Comparison of ENCODE assay signal across 26 cellular contexts in the genomic region with DNA sequence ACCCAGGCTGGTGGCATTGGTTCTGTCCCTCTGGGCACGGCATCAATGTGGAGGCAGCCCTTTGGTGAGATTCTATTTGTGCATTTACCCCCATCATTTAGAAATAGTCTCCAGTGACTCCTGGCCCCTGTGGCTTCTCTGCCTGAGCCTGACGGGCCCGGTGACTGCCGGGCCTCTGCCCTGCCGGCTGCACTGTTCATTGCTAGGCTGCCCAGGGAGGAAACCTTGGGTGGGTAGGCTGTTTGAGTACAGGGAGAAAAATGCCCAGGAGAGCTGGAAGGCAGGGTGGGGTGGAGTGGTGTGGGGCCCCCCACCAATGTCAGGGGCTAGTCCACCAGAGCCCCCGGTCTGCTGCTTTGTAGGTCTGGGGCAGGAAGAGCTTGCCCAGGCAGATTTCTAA. TPM values are rescaled to one million over a fixed set of nuclear protein-coding genes. Genes with fewer than 3 reads are reported as not detected.
DNase-seq lines count a peak whose midpoint lies in the region; ATAC-seq, FAIRE-seq and TF ChIP-seq lines count a peak whose summit lies in the region.
"Had no signal": no experiment of that assay in that cellular context is flagged by ENCODE, and none has a peak within 500 bp of the region (broad histone marks: within the 10 kb centered on the region; RNA-seq: fewer than 3 reads in every experiment).

No MANE protein-coding gene starts in this region.

- TF ChIP-seq CTCF in left ventricle myocardium inferior (IDR thresholded peaks at IDR 0.05; ENCODE audit: borderline replicate concordance) (no peak), RWPE1 (conservative IDR thresholded peaks at IDR 0.05; ENCODE audit: low read depth) (no peak), neural progenitor cell (IDR thresholded peaks at IDR 0.05) (no peak)

- H3K4me3 ChIP-seq in left ventricle myocardium inferior (no peak overlapping the region), neural progenitor cell (no peak overlapping the region)
- H3K4me3 ChIP-seq in CD4-positive, alpha-beta memory T cell (ENCODE audit: low read length in 2 of 2), result no peak overlapping the region
- H3K4me3 ChIP-seq: A549; BLaER1 treated with 17β-estradiol and CSF1 and Interleukin-3, amounts not matched to agents 10 nM and 100 nM had no signal

- peaks cover 4% of the 10 kb centered on the region for H3K27me3 Mint-ChIP-seq in neural progenitor cell (ENCODE audit: insufficient read depth, low read depth)
- H3K27me3 Mint-ChIP-seq in stimulated activated naive B cell treated with anti-CD40 and anti-IgM and Interleukin-4, amounts not matched to agents 10 μg/mL and 1 μg/mL and 100 μg/mL, for 72 hours, result no peaks in the 10 kb centered on the region
- no peaks in the 10 kb centered on the region for H3K27me3 Mint-ChIP-seq in CD4-positive, alpha-beta memory T cell
- H3K27me3 Mint-ChIP-seq: CD4-positive, alpha-beta T cell had no signal

- peaks cover 3% of the 10 kb centered on the region for H3F3A ChIP-seq in neural progenitor cell (ENCODE audit: low read depth)

- peaks cover 32% of the 10 kb centered on the region for H3K4me1 Mint-ChIP-seq in neural progenitor cell
- peaks cover 25 to 37% of the 10 kb centered on the region in 2 donors for H3K4me1 Mint-ChIP-seq in stimulated activated naive B cell treated with anti-CD40 and anti-IgM and Interleukin-4, amounts not matched to agents 10 μg/mL and 1 μg/mL and 100 μg/mL, for 72 hours
- H3K4me1 Mint-ChIP-seq in CD4-positive, alpha-beta memory T cell, result peaks cover 0 to 3% (median 0%) of the 10 kb centered on the region in 4 donors

- H3K27me3 ChIP-seq in left ventricle myocardium inferior (ENCODE audit: low read depth) (no peaks in the 10 kb centered on the region), neural progenitor cell (no peaks in the 10 kb centered on the region)
- H3K27me3 ChIP-seq in CD4-positive, alpha-beta memory T cell (ENCODE audit: insufficient read depth, low read length), result no peaks in the 10 kb centered on the region
- H3K27me3 ChIP-seq: BE2C had no signal

- H3K27ac ChIP-seq in left ventricle myocardium inferior (replicated peaks) (no peak overlapping the region), RWPE1 (0 out of 2 replicates have a peak overlapping the region, but pooled peaks have one; percentile 8), neural progenitor cell (no peak overlapping the region)
- H3K27ac ChIP-seq in CD4-positive, alpha-beta memory T cell (ENCODE audit: low read depth, low read length), result no peak overlapping the region
- H3K27ac ChIP-seq: A549; BLaER1 treated with 17β-estradiol and CSF1 and Interleukin-3, amounts not matched to agents 10 nM and 100 nM had no signal

- peak overlapping the region; percentile 38 for H3K27ac Mint-ChIP-seq in neural progenitor cell
- H3K27ac Mint-ChIP-seq in stimulated activated naive B cell treated with anti-CD40 and anti-IgM and Interleukin-4, amounts not matched to agents 10 μg/mL and 1 μg/mL and 100 μg/mL, for 72 hours, result peak overlapping the region; percentile 37
- H3K27ac Mint-ChIP-seq in CD4-positive, alpha-beta memory T cell, result no peak overlapping the region
- H3K27ac Mint-ChIP-seq: CD14-positive monocyte; CD4-positive, alpha-beta T cell had no signal

- FAIRE-seq in HTR-8/SVneo (lab: Jason Lieb, UNC), result no peak
- FAIRE-seq: A549, D721Med, GM12891, GM18507, H1 had no signal

- H4K20me1 ChIP-seq in neural progenitor cell (ENCODE audit: low read depth), result no peaks in the 10 kb centered on the region

- DNase-seq in Right ventricle myocardium inferior (ENCODE audit: missing footprints), result peak; percentile 14
- no peak for DNase-seq in left ventricle myocardium inferior
- no peak for DNase-seq in RWPE1 (ENCODE audit: low spot score)
- DNase-seq in neural progenitor cell (ENCODE audit: low spot score), result no peak
- DNase-seq in stimulated activated naive B cell treated with anti-CD40 and anti-IgM and Interleukin-4, amounts not matched to agents 10 μg/mL and 1 μg/mL and 100 μg/mL, for 72 hours, result no peak
- no peak for DNase-seq in HTR-8/SVneo (ENCODE audit: insufficient read length, low spot score)
- DNase-seq in HUDEP-2 (lab: John Stamatoyannopoulos, UW; ENCODE audit: unreplicated experiment in 76 of 76), result no peak
- DNase-seq in CD4-positive, alpha-beta memory T cell, result no peak
- DNase-seq: 8988T; ACHN; AML-193; BE2C; Caco-2; CD4-positive, alpha-beta T cell; DMS 273 treated with DMSO at 0.1 percent for 48 hours; DMS79; GF-D8; H7 had no signal

- POLR2A ChIA-PET in RWPE1 (lab: Yijun Ruan, JAX; ENCODE audit: low non-redundant PET), result no interaction called here
- POLR2A ChIA-PET in CD4-positive, alpha-beta memory T cell (lab: Charles Lee; ENCODE audit: partially characterized antibody), result no interaction called here

- no peak overlapping the region for H3K4me2 ChIP-seq in neural progenitor cell
- H3K4me2 ChIP-seq: A549 had no signal

- H3K79me2 ChIP-seq in neural progenitor cell (ENCODE audit: low read depth), result no peaks in the 10 kb centered on the region

- peaks cover 3% of the 10 kb centered on the region for H3K36me3 Mint-ChIP-seq in neural progenitor cell
- peaks cover 26 to 35% of the 10 kb centered on the region in 2 donors for H3K36me3 Mint-ChIP-seq in stimulated activated naive B cell treated with anti-CD40 and anti-IgM and Interleukin-4, amounts not matched to agents 10 μg/mL and 1 μg/mL and 100 μg/mL, for 72 hours
- peaks cover 8 to 14% of the 10 kb centered on the region in 2 donors for H3K36me3 Mint-ChIP-seq in CD4-positive, alpha-beta memory T cell

- H2AFZ ChIP-seq in neural progenitor cell (replicated peaks), result peak overlapping the region; percentile 82

- H3K9me3 Mint-ChIP-seq in neural progenitor cell, result no peaks in the 10 kb centered on the region
- H3K9me3 Mint-ChIP-seq in stimulated activated naive B cell treated with anti-CD40 and anti-IgM and Interleukin-4, amounts not matched to agents 10 μg/mL and 1 μg/mL and 100 μg/mL, for 72 hours, result no peaks in the 10 kb centered on the region
- no peaks in the 10 kb centered on the region for H3K9me3 Mint-ChIP-seq in CD4-positive, alpha-beta memory T cell
- H3K9me3 Mint-ChIP-seq: CD4-positive, alpha-beta T cell had no signal

- ATAC-seq in Right ventricle myocardium inferior, result no peak
- ATAC-seq in stimulated activated naive B cell treated with anti-CD40 and anti-IgM and Interleukin-4, amounts not matched to agents 10 μg/mL and 1 μg/mL and 100 μg/mL, for 72 hours (replicated peaks), result no peak
- ATAC-seq: HCT116 had no signal

- H3K4me1 ChIP-seq in left ventricle myocardium inferior, result peaks cover 15% of the 10 kb centered on the region
- peaks cover 6% of the 10 kb centered on the region for H3K4me1 ChIP-seq in neural progenitor cell
- H3K4me1 ChIP-seq in CD4-positive, alpha-beta memory T cell (ENCODE audit: insufficient read depth, low read length), result no peaks in the 10 kb centered on the region

- intact Hi-C loops in Right ventricle myocardium inferior (cut with DNase I), result no loop called here
- intact Hi-C loops in left ventricle myocardium inferior (cut with micrococcal nuclease), result no loop called here
- intact Hi-C loops in CD4-positive, alpha-beta memory T cell (cut with micrococcal nuclease), result no loop called here

- H3K4me3 Mint-ChIP-seq in neural progenitor cell, result no peak overlapping the region
- H3K4me3 Mint-ChIP-seq in stimulated activated naive B cell treated with anti-CD40 and anti-IgM and Interleukin-4, amounts not matched to agents 10 μg/mL and 1 μg/mL and 100 μg/mL, for 72 hours, result no peak overlapping the region
- H3K4me3 Mint-ChIP-seq in CD4-positive, alpha-beta memory T cell, result no peak overlapping the region
- H3K4me3 Mint-ChIP-seq: CD14-positive monocyte; CD4-positive, alpha-beta T cell had no signal

- H3K36me3 ChIP-seq in left ventricle myocardium inferior, result peaks cover 13% of the 10 kb centered on the region
- no peaks in the 10 kb centered on the region for H3K36me3 ChIP-seq in neural progenitor cell
- no peaks in the 10 kb centered on the region for H3K36me3 ChIP-seq in CD4-positive, alpha-beta memory T cell (ENCODE audit: insufficient read depth, low read length)
- H3K36me3 ChIP-seq: BE2C had no signal

- no peak overlapping the region for H3K9ac ChIP-seq in neural progenitor cell
- H3K9ac ChIP-seq: BLaER1 treated with 17β-estradiol and CSF1 and Interleukin-3, amounts not matched to agents 10 nM and 100 nM had no signal

- CTCF ChIA-PET in RWPE1 (lab: Yijun Ruan, JAX), result interaction anchor here (0.5 kb wide), 1 partner anchor 66 kb away, joined by 4 read pairs; no protein-coding TSS in a partner anchor
- CTCF ChIA-PET in CD4-positive, alpha-beta memory T cell (lab: Charles Lee; ENCODE audit: partially characterized antibody), result interaction anchor here (1.1 kb wide), 1 partner anchor 9 kb away, joined by 3 read pairs; no protein-coding TSS in a partner anchor

- H3K9me3 ChIP-seq in left ventricle myocardium inferior (replicated peaks) (no peaks in the 10 kb centered on the region), neural progenitor cell (ENCODE audit: low read depth) (no peaks in the 10 kb centered on the region)
- no peaks in the 10 kb centered on the region for H3K9me3 ChIP-seq in CD4-positive, alpha-beta memory T cell (ENCODE audit: control insufficient read depth in 1 of 2, low read length in 2 of 2)
- H3K9me3 ChIP-seq: A549; BE2C; BLaER1 treated with 17β-estradiol and CSF1 and Interleukin-3, amounts not matched to agents 10 nM and 100 nM; Caco-2 had no signal

RNA-seq across cellular contexts. Expression of a gene that starts 23.4 kb away (rescaled TPM):
- total RNA-seq in Right ventricle myocardium inferior, result not detected
- 0.47 TPM for total RNA-seq in left ventricle myocardium inferior
- total RNA-seq in neural progenitor cell (ENCODE audit: low replicate concordance), result not detected in 2 replicates
- total RNA-seq in CD4-positive, alpha-beta memory T cell, result not detected
- not detected for polyA plus RNA-seq in CD4-positive, alpha-beta memory T cell
- total RNA-seq: Caco-2; CD4-positive, alpha-beta T cell had no signal
- polyA plus RNA-seq: CD14-positive monocyte had no signal

Comparison
In these comparisons a context has a peak if more than half of its experiments do, and no peak if none do; other contexts are left out.
1. H3K27ac Mint-ChIP-seq: peak in neural progenitor cell (single experiment) and stimulated activated naive B cell treated with anti-CD40 and anti-IgM and Interleukin-4, amounts not matched to agents 10 μg/mL and 1 μg/mL and 100 μg/mL, for 72 hours (single experiment); none in CD4-positive, alpha-beta memory T cell (0 of 7).